17 cellular contexts compared by ENCODE assay signal in genomic region chr17:78001612-78002011, GRCh38. TPM values are rescaled to one million over a fixed set of nuclear protein-coding genes. Genes with fewer than 3 reads are reported as not detected.
A peak's percentile ranks its signal among the peaks of the same experiment; 100 is the strongest.
DNase-seq lines count a peak whose midpoint lies in the region; ATAC-seq, FAIRE-seq and TF ChIP-seq lines count a peak whose summit lies in the region.
"Had no signal": no experiment of that assay in that cellular context is flagged by ENCODE, and none has a peak within 500 bp of the region (broad histone marks: within the 10 kb centered on the region; RNA-seq: fewer than 3 reads in every experiment).

No MANE protein-coding gene starts in this region.

- no peaks in the 10 kb centered on the region for H3K9me3 Mint-ChIP-seq in CD4-positive, alpha-beta T cell
- H3K9me3 Mint-ChIP-seq in T-cell = no peaks in the 10 kb centered on the region

- no peak for TF ChIP-seq EP300 in SK-N-SH (IDR thresholded peaks at IDR 0.05; ENCODE audit: borderline replicate concordance in 1 of 2, low read depth in 1 of 2, low read length in 1 of 2)

- H3K4me3 ChIP-seq in SK-N-SH (ENCODE audit: low read depth in 2 of 2, low read length in 1 of 2) (no peak overlapping the region), endothelial cell of umbilical vein (replicated peaks in 1 of 3; ENCODE audit: insufficient read depth in 1 of 3, low read depth in 1 of 3, low read length in 3 of 3) (peak overlapping the region in 1 of 3 experiments; percentile 17)
- H3K4me3 ChIP-seq: BLaER1 treated with 17β-estradiol and CSF1 and Interleukin-3, amounts not matched to agents 10 nM and 100 nM; HAP-1 had no signal

- POLR2A ChIA-PET in SK-N-SH (lab: Yijun Ruan, JAX) (interaction anchor here (1.0 kb wide), 1 partner anchor 43 kb away, joined by 8 read pairs; the partner anchor contains the start of gene TNRC6C), T-cell (lab: Charles Lee) (no interaction called here), endothelial cell of umbilical vein (lab: Charles Lee) (interaction anchor here (2.8 kb wide), 1 partner anchor 43 kb away, joined by 25 read pairs; the partner anchor contains the start of gene TNRC6C)
- POLR2A ChIA-PET in CD4-positive, alpha-beta T cell (lab: Charles Lee) = no interaction called here

- TF ChIP-seq RAD21 in SK-N-SH (IDR thresholded peaks at IDR 0.05; ENCODE audit: low read length) = no peak

- H3K9ac ChIP-seq in SK-N-SH (no peak overlapping the region), endothelial cell of umbilical vein (replicated peaks; ENCODE audit: extremely low read depth, insufficient read depth, low read length) (peak overlapping the region; percentile 53)
- H3K9ac ChIP-seq: BLaER1 treated with 17β-estradiol and CSF1 and Interleukin-3, amounts not matched to agents 10 nM and 100 nM had no signal

- no TSS peak for BruUV-seq in endothelial cell of umbilical vein (replicated peaks; lab: Mats Ljungman, UMichigan)

- H3K4me1 Mint-ChIP-seq in CD4-positive, alpha-beta T cell (ENCODE audit: low read depth) = peaks cover 89% of the 10 kb centered on the region
- H3K4me1 Mint-ChIP-seq in T-cell = peaks cover 77 to 81% (median 79%) of the 10 kb centered on the region in 3 donors

- no peak for ATAC-seq in SK-N-SH treated with all-trans-retinoic acid at 6 μM for 48 hours
- no peak for ATAC-seq in CD4-positive, alpha-beta T cell (ENCODE audit: poor library complexity)
- no peak for ATAC-seq in T-cell (replicated peaks in 1 of 4)

- peaks cover 51% of the 10 kb centered on the region for H3K36me3 Mint-ChIP-seq in CD4-positive, alpha-beta T cell (ENCODE audit: low read depth)
- peaks cover 38% of the 10 kb centered on the region for H3K36me3 Mint-ChIP-seq in T-cell

- DNase-seq in SK-N-SH = no peak
- DNase-seq in CD4-positive, alpha-beta T cell = no peak
- DNase-seq in T-cell = no peak
- DNase-seq in endothelial cell of umbilical vein (ENCODE audit: low read depth, low spot score) = no peak
- no peak for DNase-seq in middle frontal gyrus (ENCODE audit: extremely low spot score, low spot score)
- DNase-seq in AML-193 (lab: John Stamatoyannopoulos, UW) = no peak
- DNase-seq: 8988T; Caco-2; CD4-positive, alpha-beta memory T cell; DND-41; GDM1 had no signal

- H2AFZ ChIP-seq in SK-N-SH (ENCODE audit: low read depth) (no peak overlapping the region), endothelial cell of umbilical vein (ENCODE audit: low read depth, low read length) (no peak overlapping the region)

- H3K79me2 ChIP-seq in SK-N-SH (ENCODE audit: insufficient read depth) (peaks cover 21% of the 10 kb centered on the region), endothelial cell of umbilical vein (ENCODE audit: control insufficient read depth, insufficient read depth, low read length) (peaks cover 8% of the 10 kb centered on the region)

- no peaks in the 10 kb centered on the region for H3K27me3 Mint-ChIP-seq in CD4-positive, alpha-beta T cell
- no peaks in the 10 kb centered on the region for H3K27me3 Mint-ChIP-seq in T-cell
- H3K27me3 Mint-ChIP-seq: CD4-positive, alpha-beta memory T cell had no signal

- peaks cover 16 to 21% of the 10 kb centered on the region in 2 experiments for H3K36me3 ChIP-seq in SK-N-SH (replicated peaks in 1 of 2; ENCODE audit: control insufficient read depth in 1 of 2, insufficient read depth in 2 of 2, low read length in 1 of 2)
- no peaks in the 10 kb centered on the region for H3K36me3 ChIP-seq in endothelial cell of umbilical vein (ENCODE audit: control insufficient read depth in 2 of 2, extremely low read depth in 1 of 2, insufficient read depth in 2 of 2, low read length in 2 of 2)
- H3K36me3 ChIP-seq: HAP-1 had no signal

- no peak overlapping the region for H3K4me2 ChIP-seq in SK-N-SH
- H3K4me2 ChIP-seq in endothelial cell of umbilical vein (ENCODE audit: insufficient read depth, low read length) = peak overlapping the region; percentile 66
- H3K4me2 ChIP-seq: BLaER1 treated with 17β-estradiol and CSF1 and Interleukin-3, amounts not matched to agents 10 nM and 100 nM had no signal

- FAIRE-seq in endothelial cell of umbilical vein (lab: Jason Lieb, UNC) = peak; percentile 43
- FAIRE-seq: GM12892, GM19239, H1 had no signal

- H3K4me3 Mint-ChIP-seq in CD4-positive, alpha-beta T cell = no peak overlapping the region
- H3K4me3 Mint-ChIP-seq in T-cell = no peak overlapping the region

- no peaks in the 10 kb centered on the region for H3K9me1 ChIP-seq in endothelial cell of umbilical vein (replicated peaks; ENCODE audit: control insufficient read depth, extremely low read depth, insufficient read depth, low read length)

- H3K9me3 ChIP-seq in SK-N-SH = no peaks in the 10 kb centered on the region
- no peaks in the 10 kb centered on the region for H3K9me3 ChIP-seq in CD4-positive, alpha-beta T cell (ENCODE audit: control insufficient read depth, low read length)
- H3K9me3 ChIP-seq in endothelial cell of umbilical vein (replicated peaks; ENCODE audit: control insufficient read depth, insufficient read depth, low read length) = no peaks in the 10 kb centered on the region
- H3K9me3 ChIP-seq: BLaER1 treated with 17β-estradiol and CSF1 and Interleukin-3, amounts not matched to agents 10 nM and 100 nM; Caco-2; HAP-1 had no signal

- H3K9me2 ChIP-seq in SK-N-SH = no peaks in the 10 kb centered on the region

- peak overlapping the region; percentile 45 for H3K27ac Mint-ChIP-seq in CD4-positive, alpha-beta T cell
- H3K27ac Mint-ChIP-seq in T-cell = peak overlapping the region; percentile 53 to 59

- intact Hi-C loops in CD4-positive, alpha-beta T cell (cut with DNase I, micrococcal nuclease) = loop anchor here in 1 of 2 experiments (2.0 kb wide), 1 partner anchor 41 kb away; no protein-coding TSS in a partner anchor
- intact Hi-C loops in endothelial cell of umbilical vein (cut with micrococcal nuclease) = loop anchor here (2.0 kb wide), 1 partner anchor 171 kb away; no protein-coding TSS in a partner anchor

- no peaks in the 10 kb centered on the region for H3K27me3 ChIP-seq in SK-N-SH (ENCODE audit: insufficient read depth)
- H3K27me3 ChIP-seq in CD4-positive, alpha-beta T cell (ENCODE audit: control insufficient read depth, insufficient read depth, low read length) = no peaks in the 10 kb centered on the region
- no peaks in the 10 kb centered on the region for H3K27me3 ChIP-seq in endothelial cell of umbilical vein (ENCODE audit: control insufficient read depth in 2 of 2, insufficient read depth in 2 of 2, low read length in 2 of 2)
- H3K27me3 ChIP-seq: BLaER1 treated with 17β-estradiol and CSF1 and Interleukin-3, amounts not matched to agents 10 nM and 100 nM had no signal

- H3K27ac ChIP-seq in SK-N-SH (ENCODE audit: low read depth in 2 of 2, low read length in 1 of 2) (peak overlapping the region in 1 of 2 experiments; percentile 69; a peak in 2 of 4 replicates), endothelial cell of umbilical vein (ENCODE audit: insufficient read depth, low read depth, low read length) (peak overlapping the region; percentile 91)
- no peak overlapping the region for H3K27ac ChIP-seq in CD4-positive, alpha-beta T cell (ENCODE audit: low read depth, low read length)
- H3K27ac ChIP-seq: BLaER1 treated with 17β-estradiol and CSF1 and Interleukin-3, amounts not matched to agents 10 nM and 100 nM had no signal

- H4K20me1 ChIP-seq in SK-N-SH (ENCODE audit: insufficient read depth) = no peaks in the 10 kb centered on the region
- H4K20me1 ChIP-seq in endothelial cell of umbilical vein (replicated peaks; ENCODE audit: control insufficient read depth, extremely low read depth, insufficient read depth, low read length) = no peaks in the 10 kb centered on the region

- 52% methylated on average over 3 of the region's 3 CpGs for WGBS in SK-N-SH (ENCODE audit: low lambda C conversion rate)

- H3K4me1 ChIP-seq in SK-N-SH (ENCODE audit: control insufficient read depth in 1 of 2, insufficient read depth in 2 of 2, low read depth in 1 of 2, low read length in 1 of 2) (peaks cover 21 to 32% of the 10 kb centered on the region in 2 experiments), endothelial cell of umbilical vein (ENCODE audit: control insufficient read depth, extremely low read depth, insufficient read depth, low read length) (peaks cover 46% of the 10 kb centered on the region)
- H3K4me1 ChIP-seq: Caco-2 had no signal

- TF ChIP-seq CTCF in SK-N-SH (IDR thresholded peaks at IDR 0.05) (no peak), endothelial cell of umbilical vein (IDR thresholded peaks at IDR 0.05; ENCODE audit: extremely low read depth in 1 of 2, insufficient read depth in 1 of 2, low read depth in 1 of 2, low read length in 2 of 2) (no peak)
- no peak for TF ChIP-seq CTCF in CD4-positive, alpha-beta T cell (IDR thresholded peaks at IDR 0.05)

- H3F3A ChIP-seq in SK-N-SH (replicated peaks; ENCODE audit: insufficient read depth) = peaks cover 13% of the 10 kb centered on the region

- dilution Hi-C loops in endothelial cell of umbilical vein (cut with MboI; ENCODE audit: extremely low pct_ligation_motif_present, low sequenced_read_pairs) = no loop called here

- TF ChIP-seq POLR2A in endothelial cell of umbilical vein (IDR thresholded peaks at IDR 0.05; ENCODE audit: low read depth, low read length) = no peak

- CTCF ChIA-PET in SK-N-SH (lab: Yijun Ruan, JAX) (interaction anchor here (0.9 to 6.7 kb wide), 6 partner anchors 14 to 459 kb away, joined by 3 to 126 read pairs (median 4); partner anchors contain the start of gene TNRC6C), T-cell (lab: Charles Lee) (no interaction called here), endothelial cell of umbilical vein (lab: Charles Lee) (interaction anchor here (1.2 to 5.9 kb wide), 4 partner anchors 12 to 43 kb away, joined by 3 to 41 read pairs (median 8); partner anchors contain the start of gene TNRC6C)
- CTCF ChIA-PET in CD4-positive, alpha-beta T cell (lab: Charles Lee) = no interaction called here

TF ChIP-seq in SK-N-SH, 30 proteins besides CTCF, POLR2A, EP300 and RAD21 (continues in another document):
- peak; percentile 58 for TF ChIP-seq GATA2 (CRISPR knock-in tag; IDR thresholded peaks at IDR 0.05)

TF ChIP-seq in SK-N-SH treated with all-trans-retinoic acid at 6 μM for 48 hours, 23 proteins besides CTCF, POLR2A, EP300 and RAD21 (continues in another document):
- TF ChIP-seq TCF4 (CRISPR knock-in tag; IDR thresholded peaks at IDR 0.05; ENCODE audit: borderline replicate concordance) = no peak

RNA-seq across cellular contexts. Expression of gene TNRC6C, which starts 43.1 kb away (rescaled TPM):
- polyA plus RNA-seq in SK-N-SH (2012; rRNA removed) = 1.6 and 2.2 TPM in 2 replicates
- 1.6 and 1.9 TPM in 2 replicates for polyA plus RNA-seq in SK-N-SH (2012; cell fraction: cytosol; rRNA removed)
- 6.2 and 6.7 TPM in 2 replicates for polyA plus RNA-seq in SK-N-SH (2012; cell fraction: nucleus; rRNA removed)
- total RNA-seq in CD4-positive, alpha-beta T cell = 10 to 100 TPM; 50.7 to 57.3 TPM
- 100 to 1,000 TPM in 1 of 5 donors, 10 to 100 TPM in 4; 87.1 to 116 (median 94.3) TPM for total RNA-seq in T-cell
- total RNA-seq in endothelial cell of umbilical vein = 17.5 and 20.4 TPM in 2 replicates
- polyA plus RNA-seq in endothelial cell of umbilical vein = 1.5 and 2.1 TPM in 2 replicates
- 2.2 and 2.7 TPM in 2 replicates for polyA plus RNA-seq in endothelial cell of umbilical vein (2011; cell fraction: cytosol; rRNA removed)
- 7.4 and 8.5 TPM in 2 replicates for polyA plus RNA-seq in endothelial cell of umbilical vein (2011; cell fraction: nucleus; rRNA removed)
- polyA plus RNA-seq in endothelial cell of umbilical vein (2012) = 4.0 and 5.2 TPM in 2 replicates
- 26.0 and 36.6 TPM in 2 replicates for polyA minus RNA-seq in endothelial cell of umbilical vein
- polyA minus RNA-seq in endothelial cell of umbilical vein (2011; cell fraction: cytosol; rRNA and poly(A)+ RNA removed) = 1.0 TPM
- 18.3 and 21.3 TPM in 2 replicates for polyA minus RNA-seq in endothelial cell of umbilical vein (2011; cell fraction: nucleus; rRNA and poly(A)+ RNA removed)

Comparison
In these comparisons a context has a peak if more than half of its experiments do, and no peak if none do; other contexts are left out.
1. CTCF ChIA-PET loops: an anchor here in SK-N-SH (0.9 to 6.7 kb wide) and endothelial cell of umbilical vein (1.2 to 5.9 kb wide); none called in CD4-positive, alpha-beta T cell and T-cell.
2. POLR2A ChIA-PET loops: an anchor here in SK-N-SH (1.0 kb wide) and endothelial cell of umbilical vein (2.8 kb wide); none called in CD4-positive, alpha-beta T cell and T-cell.